In genomic region chr17:81636505-81637288, GRCh38 we compare ENCODE assay signal across 8 cellular contexts. TPM values are rescaled to one million over a fixed set of nuclear protein-coding genes. Genes with fewer than 3 reads are reported as not detected.
DNase-seq lines count a peak whose midpoint lies in the region; ATAC-seq and TF ChIP-seq lines count a peak whose summit lies in the region.

NPLOC4 (minus strand) TSS chr17:81637112; CDS start chr17:81636930, 182 bp downstream.
TSPAN10 (plus strand) TSS chr17:81637196; CDS start chr17:81642413, 5,217 bp downstream.

- H3K27me3 Mint-ChIP-seq in nephron (ENCODE audit: low read depth), result no peaks in the 10 kb centered on the region

- peak within 1 kb of the TSS; percentile 74 for H3K27ac ChIP-seq in KOPT-K1 (ENCODE audit: low read depth, low read length, poor library complexity, severe bottlenecking)

- peak within 1 kb of the TSS; percentile 92 to 98 (median 97) for H3K4me3 Mint-ChIP-seq in nephron

- no peak for TF ChIP-seq CTCF in fibroblast of the aortic adventitia (IDR thresholded peaks at IDR 0.05; ENCODE audit: insufficient read depth, low read length)
- TF ChIP-seq CTCF in nephron (IDR thresholded peaks at IDR 0.05; ENCODE audit: unreplicated experiment in 3 of 3), result no peak

- H3K9me3 ChIP-seq in KOPT-K1 (ENCODE audit: insufficient read depth, low read length, poor library complexity, severe bottlenecking), result no peaks in the 10 kb centered on the region

- peak within 1 kb of the TSS; percentile 87 to 97 (median 93) for H3K27ac Mint-ChIP-seq in nephron

- DNase-seq in DMS114 treated with DMSO at 0.1 percent for 48 hours (lab: John Stamatoyannopoulos, UW; ENCODE audit: unreplicated experiment) (peak; percentile 72), RPMI7951 (ENCODE audit: low read depth) (peak; percentile 80), fibroblast of the aortic adventitia (ENCODE audit: low read depth) (peak; percentile 83)
- DNase-seq in activated T-helper 9 cell treated with anti-CD3 and anti-CD28 coated beads, Interleukin-2, amount 50 U/mL, for 16 hours (ENCODE audit: low read depth), result peak; percentile 78
- peak; percentile 91 for DNase-seq in stimulated activated naive CD8-positive, alpha-beta T cell treated with anti-CD3 and anti-CD28 coated beads, Interleukin-15, Interleukin-2, amounts not matched to agents 100 U/mL and 50 U/mL, for 24 hours

- H3K36me3 Mint-ChIP-seq in nephron (ENCODE audit: low read depth), result peaks cover 7% of the 10 kb centered on the region

- H3K4me3 ChIP-seq in fibroblast of the aortic adventitia (ENCODE audit: low read depth, low read length), result peak within 1 kb of the TSS; percentile 91

- H3K4me1 Mint-ChIP-seq in nephron, result peaks cover 17% of the 10 kb centered on the region

- peak; percentile 80 for ATAC-seq in GM21619 (IDR thresholded peaks at IDR 0.05; ENCODE audit: unreplicated experiment)
- ATAC-seq in stimulated activated naive CD8-positive, alpha-beta T cell treated with anti-CD3 and anti-CD28 coated beads, Interleukin-15, Interleukin-2, amounts not matched to agents 100 U/mL and 50 U/mL, for 24 hours, result peak; percentile 95

- no peaks in the 10 kb centered on the region for H3K9me3 Mint-ChIP-seq in nephron

- H3K36me3 ChIP-seq in KOPT-K1 (ENCODE audit: insufficient read depth, low read length), result peaks cover 4% of the 10 kb centered on the region

RNA-seq across cellular contexts. Expression of gene NPLOC4, which starts in this region (rescaled TPM):
- 26.9 and 30.8 TPM in 2 replicates for total RNA-seq in RPMI7951 (2014; rRNA removed; shearing (Covaris generic))
- 34.4 and 60.3 TPM in 2 replicates for total RNA-seq in fibroblast of the aortic adventitia (ENCODE audit: low replicate concordance)

RNA-seq across cellular contexts. Expression of gene TSPAN10, which starts in this region (rescaled TPM):
- 1.3 and 2.1 TPM in 2 replicates for total RNA-seq in RPMI7951 (2014; rRNA removed; shearing (Covaris generic))
- total RNA-seq in fibroblast of the aortic adventitia (ENCODE audit: low replicate concordance), result 2.7 and 4.5 TPM in 2 replicates

Comparison
In these comparisons a context has a peak if more than half of its experiments do, and no peak if none do; other contexts are left out.
1. Peak in every context shown above with its lines: DNase-seq, ATAC-seq, H3K4me3 ChIP-seq and H3K27ac ChIP-seq.